16 cellular contexts compared by ENCODE assay signal in genomic region chr10:131908151-131908550, GRCh38. TPM values are rescaled to one million over a fixed set of nuclear protein-coding genes. Genes with fewer than 3 reads are reported as not detected.
A peak's percentile ranks its signal among the peaks of the same experiment; 100 is the strongest.
DNase-seq lines count a peak whose midpoint lies in the region; ATAC-seq and TF ChIP-seq lines count a peak whose summit lies in the region.
"Had no signal": no experiment of that assay in that cellular context is flagged by ENCODE, and none has a peak within 500 bp of the region (broad histone marks: within the 10 kb centered on the region; RNA-seq: fewer than 3 reads in every experiment).

No MANE protein-coding gene starts in this region.

- H3K9ac ChIP-seq in PC-3 (ENCODE audit: low read length): no peak overlapping the region

- H3K36me3 Mint-ChIP-seq in activated T-cell treated with anti-CD3 and anti-CD28 coated beads, Interleukin-2, amount 50 U/mL, for 24 hours (ENCODE audit: low read depth): peaks cover 82% of the 10 kb centered on the region
- H3K36me3 Mint-ChIP-seq in endothelial cell (ENCODE audit: low read depth, unreplicated experiment): peaks cover 20% of the 10 kb centered on the region

- no peaks in the 10 kb centered on the region for H3F3A ChIP-seq in PC-3 (ENCODE audit: low read length, unreplicated experiment)

- no peaks in the 10 kb centered on the region for H3K9me3 ChIP-seq in PC-3 (ENCODE audit: low read length)
- H3K9me3 ChIP-seq in spleen: peaks cover 0 to 4% (median 0%) of the 10 kb centered on the region in 8 donors
- H3K9me3 ChIP-seq in MG63: no peaks in the 10 kb centered on the region
- H3K9me3 ChIP-seq: ascending aorta had no signal

- peak overlapping the region; percentile 88 for H3K27ac Mint-ChIP-seq in activated T-cell treated with anti-CD3 and anti-CD28 coated beads, Interleukin-2, amount 50 U/mL, for 24 hours
- H3K27ac Mint-ChIP-seq in endothelial cell (ENCODE audit: unreplicated experiment): peak overlapping the region; percentile 37

- peaks cover 99% of the 10 kb centered on the region for H3K79me2 ChIP-seq in PC-3 (ENCODE audit: low read length)

- CTCF ChIA-PET in PC-3 (lab: Charles Lee): no interaction called here

- H4K20me1 ChIP-seq in PC-3 (ENCODE audit: low read length): peaks cover 55% of the 10 kb centered on the region

- H3K4me3 ChIP-seq in PC-3 (ENCODE audit: low read length): no peak overlapping the region
- H3K4me3 ChIP-seq in spleen: no peak overlapping the region
- no peak overlapping the region for H3K4me3 ChIP-seq in MG63
- H3K4me3 ChIP-seq: ascending aorta, psoas muscle had no signal

- peak overlapping the region; percentile 29; the same call in 1 of the 2 replicates for H3K4me2 ChIP-seq in PC-3 (ENCODE audit: low read length)

- H3K27ac ChIP-seq in PC-3 (ENCODE audit: low read length): no peak overlapping the region
- peak overlapping the region in 1 of 8 donors; percentile 38 for H3K27ac ChIP-seq in spleen
- H3K27ac ChIP-seq: ascending aorta, psoas muscle had no signal

- peaks cover 87% of the 10 kb centered on the region for H3K4me1 Mint-ChIP-seq in activated T-cell treated with anti-CD3 and anti-CD28 coated beads, Interleukin-2, amount 50 U/mL, for 24 hours (ENCODE audit: low read depth)
- peaks cover 23% of the 10 kb centered on the region for H3K4me1 Mint-ChIP-seq in endothelial cell (ENCODE audit: unreplicated experiment)

- TF ChIP-seq POLR2A in spleen (IDR thresholded peaks at IDR 0.05): no peak

- DNase-seq in activated T-cell treated with anti-CD3 and anti-CD28 coated beads, Interleukin-2, amount 50 U/mL, for 24 hours: no peak
- no peak for DNase-seq in activated T-cell treated with anti-CD3 and anti-CD28 coated beads, Interleukin-2, amount 50 U/mL, for 1 hour
- DNase-seq in PC-3 (no peak), endothelial cell (ENCODE audit: low spot score) (no peak), spleen (peak; percentile 4), MG63 (no peak), cerebellar cortex (ENCODE audit: low spot score) (no peak)
- DNase-seq: activated B cell treated with CpG ODN at 0.5 μM for 24 hours, dermis blood vessel endothelial cell, left colon, NCI-H1930, NCI-H526 treated with DMSO at 0.1 percent for 48 hours, psoas muscle had no signal

- POLR2A ChIA-PET in PC-3 (lab: Charles Lee; ENCODE audit: unreplicated experiment): no interaction called here

- peaks cover 16% of the 10 kb centered on the region; the same call in 1 of the 2 replicates for H3K36me3 ChIP-seq in PC-3 (ENCODE audit: low read depth, low read length)
- peaks cover 0 to 78% (median 6%) of the 10 kb centered on the region in 6 donors for H3K36me3 ChIP-seq in spleen
- peaks cover 46% of the 10 kb centered on the region for H3K36me3 ChIP-seq in MG63

- H3K27me3 Mint-ChIP-seq in activated T-cell treated with anti-CD3 and anti-CD28 coated beads, Interleukin-2, amount 50 U/mL, for 24 hours: no peaks in the 10 kb centered on the region
- peaks cover 6% of the 10 kb centered on the region for H3K27me3 Mint-ChIP-seq in endothelial cell (ENCODE audit: unreplicated experiment)
- H3K27me3 Mint-ChIP-seq: activated B cell treated with CpG ODN at 0.5 μM for 24 hours had no signal

- H3K9me3 Mint-ChIP-seq in activated T-cell treated with anti-CD3 and anti-CD28 coated beads, Interleukin-2, amount 50 U/mL, for 24 hours: peaks cover 2% of the 10 kb centered on the region
- no peaks in the 10 kb centered on the region for H3K9me3 Mint-ChIP-seq in endothelial cell (ENCODE audit: unreplicated experiment)
- H3K9me3 Mint-ChIP-seq: activated B cell treated with CpG ODN at 0.5 μM for 24 hours had no signal

- peak; percentile 57 for ATAC-seq in PC-3
- no peak for ATAC-seq in HG02798 (IDR thresholded peaks at IDR 0.05; ENCODE audit: poor library complexity, unreplicated experiment)
- ATAC-seq: left colon, SK-N-SH treated with all-trans-retinoic acid at 6 μM for 48 hours had no signal

- BruUV-seq in PC-3 (replicated peaks; lab: Mats Ljungman, UMichigan): no TSS peak

- H3K9me2 ChIP-seq in PC-3 (replicated peaks; ENCODE audit: low read length): no peaks in the 10 kb centered on the region

- WGBS in spleen, 5 donors: 87 to 91% (median 91%) methylated on average over 5 of the region's 5 CpGs

- H3K4me3 Mint-ChIP-seq in activated T-cell treated with anti-CD3 and anti-CD28 coated beads, Interleukin-2, amount 50 U/mL, for 24 hours: peak overlapping the region; percentile 8
- H3K4me3 Mint-ChIP-seq in endothelial cell (ENCODE audit: unreplicated experiment): no peak overlapping the region
- H3K4me3 Mint-ChIP-seq: activated B cell treated with CpG ODN at 0.5 μM for 24 hours had no signal

- TF ChIP-seq CTCF in PC-3 (conservative IDR thresholded peaks at IDR 0.05; ENCODE audit: low read depth, low read length) (no peak), endothelial cell (IDR thresholded peaks at IDR 0.05; ENCODE audit: unreplicated experiment) (no peak), spleen (IDR thresholded peaks at IDR 0.05 in 8 of 11, conservative IDR thresholded peaks at IDR 0.05 in 3 of 11) (no peak)

- intact Hi-C loops in PC-3 (cut with micrococcal nuclease) (loop anchor here (2.0 kb wide), 1 partner anchor 17 kb away; no protein-coding TSS in a partner anchor), spleen (cut with DNase I; ENCODE audit: low total_unique reads) (no loop called here)

- peaks cover 37% of the 10 kb centered on the region for H3K4me1 ChIP-seq in PC-3 (ENCODE audit: insufficient read depth, low read length)
- peaks cover 36 to 92% (median 68%) of the 10 kb centered on the region in 6 donors for H3K4me1 ChIP-seq in spleen

- no peak overlapping the region for H2AFZ ChIP-seq in PC-3 (ENCODE audit: low read length)

- no peaks in the 10 kb centered on the region for H3K27me3 ChIP-seq in PC-3 (ENCODE audit: low read length)
- no peaks in the 10 kb centered on the region for H3K27me3 ChIP-seq in spleen (replicated peaks in 1 of 7)
- no peaks in the 10 kb centered on the region for H3K27me3 ChIP-seq in MG63
- H3K27me3 ChIP-seq: ascending aorta had no signal

RNA-seq across cellular contexts. Expression of gene PPP2R2D, which starts 7.3 kb away (rescaled TPM):
- total RNA-seq in PC-3 (2014; rRNA removed): 30.6 and 40.3 TPM in 2 replicates
- 36.9 TPM for total RNA-seq in endothelial cell (ENCODE audit: unreplicated experiment)
- 10 to 100 TPM; 28.0 to 41.2 (median 35.3) TPM for total RNA-seq in spleen
- polyA plus RNA-seq in spleen: 10 to 100 TPM; 15.6 to 21.0 (median 17.3) TPM
- total RNA-seq in MG63 (2014; rRNA removed; shearing (Covaris generic); ENCODE audit: low replicate concordance): 28.8 and 40.9 TPM in 2 replicates
